In genomic region chr22:18987765-18988164, GRCh38 we compare ENCODE assay signal across 10 cellular contexts. TPM values are rescaled to one million over a fixed set of nuclear protein-coding genes. Genes with fewer than 3 reads are reported as not detected.
A peak's percentile ranks its signal among the peaks of the same experiment; 100 is the strongest.
DNase-seq lines count a peak whose midpoint lies in the region; TF ChIP-seq lines count a peak whose summit lies in the region.
"Had no signal": no experiment of that assay in that cellular context is flagged by ENCODE, and none has a peak within 500 bp of the region (broad histone marks: within the 10 kb centered on the region; RNA-seq: fewer than 3 reads in every experiment).

No MANE protein-coding gene starts in this region.

- DNase-seq in activated naive CD4-positive, alpha-beta T cell treated with anti-CD3 and anti-CD28 coated beads for 36 hours, result peak; percentile 31
- no peak for DNase-seq in activated naive CD4-positive, alpha-beta T cell treated with Interleukin-2 at 50 U/mL for 16 hours
- DNase-seq in NB4 (ENCODE audit: low read depth) (no peak), foreskin fibroblast (no peak), cortex of kidney (lab: John Stamatoyannopoulos, UW) (no peak), NCI-H1105 treated with DMSO at 0.1 percent for 48 hours (lab: John Stamatoyannopoulos, UW) (no peak)
- DNase-seq in stimulated activated CD8-positive, alpha-beta memory T cell treated with anti-CD3 and anti-CD28 coated beads, Interleukin-4, amount 100 ng/mL, for 48 hours, result peak; percentile 42
- DNase-seq in T-helper 2 cell treated with Interferon-gamma antibody and Interleukin-4, amounts not matched to agents 5 μg/mL and 100 μg/mL, for 36 hours (ENCODE audit: low spot score), result no peak
- DNase-seq: effector memory CD4-positive, alpha-beta T cell had no signal

- no peaks in the 10 kb centered on the region for H3K4me1 Mint-ChIP-seq in activated naive CD4-positive, alpha-beta T cell treated with anti-CD3 and anti-CD28 coated beads for 36 hours (ENCODE audit: low read depth)
- no peaks in the 10 kb centered on the region for H3K4me1 Mint-ChIP-seq in T-helper 2 cell treated with Interferon-gamma antibody and Interleukin-4, amounts not matched to agents 5 μg/mL and 100 μg/mL, for 36 hours (ENCODE audit: low read depth)

- no peak for TF ChIP-seq POLR2A in NB4 (IDR thresholded peaks at IDR 0.05; ENCODE audit: extremely low read depth, insufficient read length)

- TF ChIP-seq CTCF in NB4 (IDR thresholded peaks at IDR 0.05; ENCODE audit: low read depth, low read length) (peak; percentile 15), foreskin fibroblast (IDR thresholded peaks at IDR 0.05; ENCODE audit: low read depth, low read length) (peak; percentile 36)

- no peak overlapping the region for H3K4me3 Mint-ChIP-seq in activated naive CD4-positive, alpha-beta T cell treated with anti-CD3 and anti-CD28 coated beads for 36 hours
- no peak overlapping the region for H3K4me3 Mint-ChIP-seq in T-helper 2 cell treated with Interferon-gamma antibody and Interleukin-4, amounts not matched to agents 5 μg/mL and 100 μg/mL, for 36 hours

- H3K27me3 Mint-ChIP-seq in activated naive CD4-positive, alpha-beta T cell treated with anti-CD3 and anti-CD28 coated beads for 36 hours (ENCODE audit: low read depth), result peaks cover 3% of the 10 kb centered on the region
- no peaks in the 10 kb centered on the region for H3K27me3 Mint-ChIP-seq in T-helper 2 cell treated with Interferon-gamma antibody and Interleukin-4, amounts not matched to agents 5 μg/mL and 100 μg/mL, for 36 hours (ENCODE audit: low read depth)

- H3K4me3 ChIP-seq in NB4 (ENCODE audit: low read depth, low read length), result no peak overlapping the region
- H3K4me3 ChIP-seq in foreskin fibroblast (ENCODE audit: low read depth in 1 of 2, low read length in 2 of 2), result no peak overlapping the region

- H3K36me3 Mint-ChIP-seq in activated naive CD4-positive, alpha-beta T cell treated with anti-CD3 and anti-CD28 coated beads for 36 hours (ENCODE audit: low read depth), result no peaks in the 10 kb centered on the region
- H3K36me3 Mint-ChIP-seq in T-helper 2 cell treated with Interferon-gamma antibody and Interleukin-4, amounts not matched to agents 5 μg/mL and 100 μg/mL, for 36 hours (ENCODE audit: low read depth), result no peaks in the 10 kb centered on the region

- no peaks in the 10 kb centered on the region for H3K9me3 Mint-ChIP-seq in activated naive CD4-positive, alpha-beta T cell treated with anti-CD3 and anti-CD28 coated beads for 36 hours
- no peaks in the 10 kb centered on the region for H3K9me3 Mint-ChIP-seq in T-helper 2 cell treated with Interferon-gamma antibody and Interleukin-4, amounts not matched to agents 5 μg/mL and 100 μg/mL, for 36 hours

- intact Hi-C loops in activated naive CD4-positive, alpha-beta T cell treated with anti-CD3 and anti-CD28 coated beads for 36 hours (cut with micrococcal nuclease), result no loop called here

- CTCF ChIA-PET in activated naive CD4-positive, alpha-beta T cell treated with anti-CD3 and anti-CD28 coated beads for 36 hours (lab: Charles Lee), result no interaction called here

- no peak overlapping the region for H3K27ac Mint-ChIP-seq in activated naive CD4-positive, alpha-beta T cell treated with anti-CD3 and anti-CD28 coated beads for 36 hours
- H3K27ac Mint-ChIP-seq in T-helper 2 cell treated with Interferon-gamma antibody and Interleukin-4, amounts not matched to agents 5 μg/mL and 100 μg/mL, for 36 hours, result no peak overlapping the region

RNA-seq across cellular contexts. Expression of gene PRODH, which starts 51.7 kb away (rescaled TPM):
- under 1 TPM; 0.12 to 0.30 TPM for total RNA-seq in activated naive CD4-positive, alpha-beta T cell treated with anti-CD3 and anti-CD28 coated beads for 36 hours
- total RNA-seq: OCI-LY7 had no signal

Comparison
In these comparisons a context has a peak if more than half of its experiments do, and no peak if none do; other contexts are left out.
1. DNase-seq: peak in activated naive CD4-positive, alpha-beta T cell treated with anti-CD3 and anti-CD28 coated beads for 36 hours (single experiment) and stimulated activated CD8-positive, alpha-beta memory T cell treated with anti-CD3 and anti-CD28 coated beads, Interleukin-4, amount 100 ng/mL, for 48 hours (single experiment); none in activated naive CD4-positive, alpha-beta T cell treated with Interleukin-2 at 50 U/mL for 16 hours (single experiment), NB4 (single experiment), foreskin fibroblast (0 of 2), cortex of kidney (single experiment), T-helper 2 cell treated with Interferon-gamma antibody and Interleukin-4, amounts not matched to agents 5 μg/mL and 100 μg/mL, for 36 hours (single experiment) and NCI-H1105 treated with DMSO at 0.1 percent for 48 hours (single experiment).